ENCODE assay signal across 1 cellular context in the genomic region with DNA sequence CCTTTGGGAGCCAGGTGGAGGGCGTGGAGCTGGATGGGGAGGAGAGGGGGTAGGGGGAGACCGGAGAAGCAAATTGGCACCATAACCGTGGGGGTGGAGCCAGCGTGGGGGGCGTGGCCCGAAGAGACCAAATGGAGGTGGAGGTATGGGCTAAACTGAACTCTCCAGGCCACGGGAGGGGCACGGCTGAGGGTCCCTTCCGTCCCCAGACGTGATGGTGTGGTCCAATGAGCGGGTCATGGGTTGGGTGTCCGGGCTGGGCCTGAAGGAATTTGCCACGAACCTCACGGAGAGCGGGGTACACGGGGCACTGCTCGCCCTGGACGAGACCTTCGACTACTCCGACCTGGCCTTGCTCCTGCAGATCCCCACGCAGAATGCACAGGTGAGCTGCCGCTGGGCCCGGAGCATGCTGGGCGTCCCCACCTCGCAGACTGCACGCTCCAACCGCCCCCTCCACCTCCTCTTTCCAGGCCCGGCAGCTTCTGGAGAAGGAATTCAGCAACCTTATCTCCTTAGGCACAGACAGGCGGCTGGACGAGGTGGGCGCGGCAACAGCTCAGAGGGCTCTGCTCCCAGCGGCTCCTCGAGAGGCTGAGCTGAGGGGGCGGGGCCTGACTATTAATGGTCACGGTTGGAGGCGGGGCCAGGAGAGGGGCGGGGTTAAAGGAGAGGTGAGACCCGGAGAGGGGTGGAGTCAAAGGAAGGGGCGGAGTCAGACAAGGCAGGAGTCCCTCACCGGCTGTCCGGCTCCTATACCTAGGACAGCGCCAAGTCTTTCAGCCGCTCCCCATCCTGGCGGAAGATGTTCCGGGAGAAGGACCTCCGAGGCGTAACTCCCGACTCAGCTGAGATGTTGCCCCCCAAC.
TF ChIP-seq lines count a peak whose summit lies in the region.

No MANE protein-coding gene starts in this region.

TF ChIP-seq in HEK293, 187 proteins besides CTCF, POLR2A, EP300 and RAD21 (continued from another document and continues in another):
- TF ChIP-seq, protein P1, sequence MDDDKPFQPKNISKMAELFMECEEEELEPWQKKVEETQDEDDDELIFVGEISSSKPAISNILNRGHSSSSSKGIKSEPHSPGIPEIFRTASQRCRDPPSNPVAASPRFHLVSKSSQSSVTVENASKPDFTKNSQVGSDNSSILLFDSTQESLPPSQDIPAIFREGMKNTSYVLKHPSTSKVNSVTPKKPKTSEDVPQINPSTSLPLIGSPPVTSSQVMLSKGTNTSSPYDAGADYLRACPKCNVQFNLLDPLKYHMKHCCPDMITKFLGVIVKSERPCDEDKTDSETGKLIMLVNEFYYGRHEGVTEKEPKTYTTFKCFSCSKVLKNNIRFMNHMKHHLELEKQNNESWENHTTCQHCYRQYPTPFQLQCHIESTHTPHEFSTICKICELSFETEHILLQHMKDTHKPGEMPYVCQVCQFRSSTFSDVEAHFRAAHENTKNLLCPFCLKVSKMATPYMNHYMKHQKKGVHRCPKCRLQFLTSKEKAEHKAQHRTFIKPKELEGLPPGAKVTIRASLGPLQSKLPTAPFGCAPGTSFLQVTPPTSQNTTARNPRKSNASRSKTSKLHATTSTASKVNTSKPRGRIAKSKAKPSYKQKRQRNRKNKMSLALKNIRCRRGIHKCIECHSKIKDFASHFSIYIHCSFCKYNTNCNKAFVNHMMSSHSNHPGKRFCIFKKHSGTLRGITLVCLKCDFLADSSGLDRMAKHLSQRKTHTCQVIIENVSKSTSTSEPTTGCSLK (tag by site-specific recombination; IDR thresholded peaks at IDR 0.05): no peak
- TF ChIP-seq ZNF747 (tag by site-specific recombination; IDR thresholded peaks at IDR 0.05) (no peak), SCRT2 (tag by site-specific recombination; IDR thresholded peaks at IDR 0.05) (0 out of 2 replicates have a peak, but pooled peaks have one; percentile 38), ZNF350 (tag by site-specific recombination; IDR thresholded peaks at IDR 0.05) (no peak), ZNF146 (tag by site-specific recombination; IDR thresholded peaks at IDR 0.05) (no peak), ZNF626 (tag by site-specific recombination; IDR thresholded peaks at IDR 0.05) (no peak), ZNF610 (tag by site-specific recombination; IDR thresholded peaks at IDR 0.05; ENCODE audit: borderline replicate concordance) (peak; percentile 96; the same call in 1 of the 2 replicates), ZNF274 (IDR thresholded peaks at IDR 0.05; ENCODE audit: low read length) (no peak), ZNF274 (tag by site-specific recombination; IDR thresholded peaks at IDR 0.05; ENCODE audit: borderline replicate concordance) (no peak), KLF1 (tag by site-specific recombination; IDR thresholded peaks at IDR 0.05) (no peak), ZNF184 (tag by site-specific recombination; IDR thresholded peaks at IDR 0.05) (no peak), ZNF37A (tag by site-specific recombination; IDR thresholded peaks at IDR 0.05) (no peak), KLF10 (tag by site-specific recombination; IDR thresholded peaks at IDR 0.05) (no peak), MYNN (tag by site-specific recombination; IDR thresholded peaks at IDR 0.05; ENCODE audit: borderline replicate concordance) (no peak), ZNF473 (tag by site-specific recombination; IDR thresholded peaks at IDR 0.05) (no peak), ZNF48 (tag by site-specific recombination; IDR thresholded peaks at IDR 0.05) (no peak), ZNF202 (tag by site-specific recombination; IDR thresholded peaks at IDR 0.05; ENCODE audit: borderline replicate concordance) (no peak), ZNF654 (tag by site-specific recombination; IDR thresholded peaks at IDR 0.05; ENCODE audit: low read depth) (no peak), YY2 (tag by site-specific recombination; IDR thresholded peaks at IDR 0.05) (no peak), SCRT1 (tag by site-specific recombination; IDR thresholded peaks at IDR 0.05; ENCODE audit: borderline replicate concordance) (no peak), ZNF174 (tag by site-specific recombination; IDR thresholded peaks at IDR 0.05) (no peak), WT1 (tag by site-specific recombination; IDR thresholded peaks at IDR 0.05) (no peak), ZNF561 (tag by site-specific recombination; IDR thresholded peaks at IDR 0.05; ENCODE audit: borderline replicate concordance) (no peak), ZBTB7A (tag by site-specific recombination; IDR thresholded peaks at IDR 0.05; ENCODE audit: low read depth) (no peak), GLI4 (tag by site-specific recombination; IDR thresholded peaks at IDR 0.05) (0 out of 2 replicates have a peak, but pooled peaks have one; percentile 40), ZSCAN16 (tag by site-specific recombination; IDR thresholded peaks at IDR 0.05) (no peak), ZNF266 (tag by site-specific recombination; IDR thresholded peaks at IDR 0.05; ENCODE audit: low read depth) (no peak), REPIN1 (tag by site-specific recombination; IDR thresholded peaks at IDR 0.05; ENCODE audit: low read depth) (no peak), YY1 (tag by site-specific recombination; IDR thresholded peaks at IDR 0.05) (no peak), ZNF157 (tag by site-specific recombination; IDR thresholded peaks at IDR 0.05) (no peak), ZNF514 (tag by site-specific recombination; IDR thresholded peaks at IDR 0.05) (no peak), ZNF433 (tag by site-specific recombination; IDR thresholded peaks at IDR 0.05; ENCODE audit: low read depth) (no peak), BCL11B (tag by site-specific recombination; IDR thresholded peaks at IDR 0.05; ENCODE audit: low read depth) (peak; percentile 28; the same call in 1 of the 2 replicates)
- TF ChIP-seq, protein P2, sequence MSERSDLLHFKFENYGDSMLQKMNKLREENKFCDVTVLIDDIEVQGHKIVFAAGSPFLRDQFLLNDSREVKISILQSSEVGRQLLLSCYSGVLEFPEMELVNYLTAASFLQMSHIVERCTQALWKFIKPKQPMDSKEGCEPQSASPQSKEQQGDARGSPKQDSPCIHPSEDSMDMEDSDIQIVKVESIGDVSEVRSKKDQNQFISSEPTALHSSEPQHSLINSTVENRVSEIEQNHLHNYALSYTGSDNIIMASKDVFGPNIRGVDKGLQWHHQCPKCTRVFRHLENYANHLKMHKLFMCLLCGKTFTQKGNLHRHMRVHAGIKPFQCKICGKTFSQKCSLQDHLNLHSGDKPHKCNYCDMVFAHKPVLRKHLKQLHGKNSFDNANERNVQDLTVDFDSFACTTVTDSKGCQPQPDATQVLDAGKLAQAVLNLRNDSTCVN (tag by site-specific recombination; optimal IDR thresholded peaks at IDR 0.05): no peak
- TF ChIP-seq, protein P3, sequence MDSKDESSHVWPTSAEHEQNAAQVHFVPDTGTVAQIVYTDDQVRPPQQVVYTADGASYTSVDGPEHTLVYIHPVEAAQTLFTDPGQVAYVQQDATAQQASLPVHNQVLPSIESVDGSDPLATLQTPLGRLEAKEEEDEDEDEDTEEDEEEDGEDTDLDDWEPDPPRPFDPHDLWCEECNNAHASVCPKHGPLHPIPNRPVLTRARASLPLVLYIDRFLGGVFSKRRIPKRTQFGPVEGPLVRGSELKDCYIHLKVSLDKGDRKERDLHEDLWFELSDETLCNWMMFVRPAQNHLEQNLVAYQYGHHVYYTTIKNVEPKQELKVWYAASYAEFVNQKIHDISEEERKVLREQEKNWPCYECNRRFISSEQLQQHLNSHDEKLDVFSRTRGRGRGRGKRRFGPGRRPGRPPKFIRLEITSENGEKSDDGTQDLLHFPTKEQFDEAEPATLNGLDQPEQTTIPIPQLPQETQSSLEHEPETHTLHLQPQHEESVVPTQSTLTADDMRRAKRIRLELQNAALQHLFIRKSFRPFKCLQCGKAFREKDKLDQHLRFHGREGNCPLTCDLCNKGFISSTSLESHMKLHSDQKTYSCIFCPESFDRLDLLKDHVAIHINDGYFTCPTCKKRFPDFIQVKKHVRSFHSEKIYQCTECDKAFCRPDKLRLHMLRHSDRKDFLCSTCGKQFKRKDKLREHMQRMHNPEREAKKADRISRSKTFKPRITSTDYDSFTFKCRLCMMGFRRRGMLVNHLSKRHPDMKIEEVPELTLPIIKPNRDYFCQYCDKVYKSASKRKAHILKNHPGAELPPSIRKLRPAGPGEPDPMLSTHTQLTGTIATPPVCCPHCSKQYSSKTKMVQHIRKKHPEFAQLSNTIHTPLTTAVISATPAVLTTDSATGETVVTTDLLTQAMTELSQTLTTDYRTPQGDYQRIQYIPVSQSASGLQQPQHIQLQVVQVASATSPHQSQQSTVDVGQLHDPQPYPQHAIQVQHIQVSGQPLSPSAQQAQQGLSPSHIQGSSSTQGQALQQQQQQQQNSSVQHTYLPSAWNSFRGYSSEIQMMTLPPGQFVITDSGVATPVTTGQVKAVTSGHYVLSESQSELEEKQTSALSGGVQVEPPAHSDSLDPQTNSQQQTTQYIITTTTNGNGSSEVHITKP (tag by site-specific recombination; IDR thresholded peaks at IDR 0.05): peak; percentile 99
- TF ChIP-seq, protein P4, sequence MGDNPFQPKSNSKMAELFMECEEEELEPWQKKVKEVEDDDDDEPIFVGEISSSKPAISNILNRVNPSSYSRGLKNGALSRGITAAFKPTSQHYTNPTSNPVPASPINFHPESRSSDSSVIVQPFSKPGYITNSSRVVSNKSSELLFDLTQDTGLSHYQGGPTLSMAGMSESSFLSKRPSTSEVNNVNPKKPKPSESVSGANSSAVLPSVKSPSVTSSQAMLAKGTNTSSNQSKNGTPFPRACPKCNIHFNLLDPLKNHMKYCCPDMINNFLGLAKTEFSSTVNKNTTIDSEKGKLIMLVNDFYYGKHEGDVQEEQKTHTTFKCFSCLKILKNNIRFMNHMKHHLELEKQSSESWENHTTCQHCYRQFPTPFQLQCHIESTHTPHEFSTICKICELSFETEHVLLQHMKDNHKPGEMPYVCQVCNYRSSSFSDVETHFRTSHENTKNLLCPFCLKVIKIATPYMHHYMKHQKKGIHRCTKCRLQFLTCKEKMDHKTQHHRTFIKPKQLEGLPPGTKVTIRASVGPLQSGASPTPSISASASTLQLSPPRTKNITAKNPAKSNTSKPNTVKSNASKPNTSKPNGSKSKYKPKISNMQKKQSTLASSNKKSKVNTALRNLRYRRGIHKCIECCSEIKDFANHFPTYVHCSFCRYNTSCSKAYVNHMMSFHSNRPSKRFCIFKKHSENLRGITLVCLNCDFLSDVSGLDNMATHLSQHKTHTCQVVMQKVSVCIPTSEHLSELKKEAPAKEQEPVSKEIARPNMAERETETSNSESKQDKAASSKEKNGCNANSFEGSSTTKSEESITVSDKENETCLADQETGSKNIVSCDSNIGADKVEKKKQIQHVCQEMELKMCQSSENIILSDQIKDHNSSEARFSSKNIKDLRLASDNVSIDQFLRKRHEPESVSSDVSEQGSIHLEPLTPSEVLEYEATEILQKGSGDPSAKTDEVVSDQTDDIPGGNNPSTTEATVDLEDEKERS (tag by site-specific recombination; IDR thresholded peaks at IDR 0.05): no peak
- TF ChIP-seq, protein P5, sequence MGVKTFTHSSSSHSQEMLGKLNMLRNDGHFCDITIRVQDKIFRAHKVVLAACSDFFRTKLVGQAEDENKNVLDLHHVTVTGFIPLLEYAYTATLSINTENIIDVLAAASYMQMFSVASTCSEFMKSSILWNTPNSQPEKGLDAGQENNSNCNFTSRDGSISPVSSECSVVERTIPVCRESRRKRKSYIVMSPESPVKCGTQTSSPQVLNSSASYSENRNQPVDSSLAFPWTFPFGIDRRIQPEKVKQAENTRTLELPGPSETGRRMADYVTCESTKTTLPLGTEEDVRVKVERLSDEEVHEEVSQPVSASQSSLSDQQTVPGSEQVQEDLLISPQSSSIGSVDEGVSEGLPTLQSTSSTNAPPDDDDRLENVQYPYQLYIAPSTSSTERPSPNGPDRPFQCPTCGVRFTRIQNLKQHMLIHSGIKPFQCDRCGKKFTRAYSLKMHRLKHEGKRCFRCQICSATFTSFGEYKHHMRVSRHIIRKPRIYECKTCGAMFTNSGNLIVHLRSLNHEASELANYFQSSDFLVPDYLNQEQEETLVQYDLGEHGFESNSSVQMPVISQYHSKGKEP (tag by site-specific recombination; IDR thresholded peaks at IDR 0.05): no peak
- TF ChIP-seq, protein P6, sequence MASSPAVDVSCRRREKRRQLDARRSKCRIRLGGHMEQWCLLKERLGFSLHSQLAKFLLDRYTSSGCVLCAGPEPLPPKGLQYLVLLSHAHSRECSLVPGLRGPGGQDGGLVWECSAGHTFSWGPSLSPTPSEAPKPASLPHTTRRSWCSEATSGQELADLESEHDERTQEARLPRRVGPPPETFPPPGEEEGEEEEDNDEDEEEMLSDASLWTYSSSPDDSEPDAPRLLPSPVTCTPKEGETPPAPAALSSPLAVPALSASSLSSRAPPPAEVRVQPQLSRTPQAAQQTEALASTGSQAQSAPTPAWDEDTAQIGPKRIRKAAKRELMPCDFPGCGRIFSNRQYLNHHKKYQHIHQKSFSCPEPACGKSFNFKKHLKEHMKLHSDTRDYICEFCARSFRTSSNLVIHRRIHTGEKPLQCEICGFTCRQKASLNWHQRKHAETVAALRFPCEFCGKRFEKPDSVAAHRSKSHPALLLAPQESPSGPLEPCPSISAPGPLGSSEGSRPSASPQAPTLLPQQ (tag by site-specific recombination; IDR thresholded peaks at IDR 0.05): no peak
- TF ChIP-seq, protein P7, sequence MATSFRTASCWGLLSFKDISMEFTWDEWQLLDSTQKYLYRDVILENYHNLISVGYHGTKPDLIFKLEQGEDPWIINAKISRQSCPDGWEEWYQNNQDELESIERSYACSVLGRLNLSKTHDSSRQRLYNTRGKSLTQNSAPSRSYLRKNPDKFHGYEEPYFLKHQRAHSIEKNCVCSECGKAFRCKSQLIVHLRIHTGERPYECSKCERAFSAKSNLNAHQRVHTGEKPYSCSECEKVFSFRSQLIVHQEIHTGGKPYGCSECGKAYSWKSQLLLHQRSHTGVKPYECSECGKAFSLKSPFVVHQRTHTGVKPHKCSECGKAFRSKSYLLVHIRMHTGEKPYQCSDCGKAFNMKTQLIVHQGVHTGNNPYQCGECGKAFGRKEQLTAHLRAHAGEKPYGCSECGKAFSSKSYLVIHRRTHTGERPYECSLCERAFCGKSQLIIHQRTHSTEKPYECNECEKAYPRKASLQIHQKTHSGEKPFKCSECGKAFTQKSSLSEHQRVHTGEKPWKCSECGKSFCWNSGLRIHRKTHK (tag by site-specific recombination; IDR thresholded peaks at IDR 0.05): no peak
- TF ChIP-seq, protein P8, sequence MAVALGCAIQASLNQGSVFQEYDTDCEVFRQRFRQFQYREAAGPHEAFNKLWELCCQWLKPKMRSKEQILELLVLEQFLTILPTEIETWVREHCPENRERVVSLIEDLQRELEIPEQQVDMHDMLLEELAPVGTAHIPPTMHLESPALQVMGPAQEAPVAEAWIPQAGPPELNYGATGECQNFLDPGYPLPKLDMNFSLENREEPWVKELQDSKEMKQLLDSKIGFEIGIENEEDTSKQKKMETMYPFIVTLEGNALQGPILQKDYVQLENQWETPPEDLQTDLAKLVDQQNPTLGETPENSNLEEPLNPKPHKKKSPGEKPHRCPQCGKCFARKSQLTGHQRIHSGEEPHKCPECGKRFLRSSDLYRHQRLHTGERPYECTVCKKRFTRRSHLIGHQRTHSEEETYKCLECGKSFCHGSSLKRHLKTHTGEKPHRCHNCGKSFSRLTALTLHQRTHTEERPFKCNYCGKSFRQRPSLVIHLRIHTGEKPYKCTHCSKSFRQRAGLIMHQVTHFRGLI (tag by site-specific recombination; IDR thresholded peaks at IDR 0.05): no peak
